8 cellular contexts compared by ENCODE assay signal in genomic region chr12:25761356-25761755, GRCh38.
"Had no signal": no experiment of that assay in that cellular context is flagged by ENCODE, and none has a peak within 500 bp of the region (broad histone marks: within the 10 kb centered on the region; RNA-seq: fewer than 3 reads in every experiment).

No MANE protein-coding gene starts in this region.

- H3K4me3 ChIP-seq: GM23338, K562 had no signal

- DNase-seq: H9, HCEC 1CT, IMR-90 had no signal

- H3K4me2 ChIP-seq: GM23338 had no signal

- H2AFZ ChIP-seq: GM23338 had no signal

- ATAC-seq: GM23338, K562 had no signal

- FAIRE-seq: H1, H54, HTR-8/SVneo, K562 had no signal
